Comparison of ENCODE assay signal across 8 cellular contexts in the genomic region with DNA sequence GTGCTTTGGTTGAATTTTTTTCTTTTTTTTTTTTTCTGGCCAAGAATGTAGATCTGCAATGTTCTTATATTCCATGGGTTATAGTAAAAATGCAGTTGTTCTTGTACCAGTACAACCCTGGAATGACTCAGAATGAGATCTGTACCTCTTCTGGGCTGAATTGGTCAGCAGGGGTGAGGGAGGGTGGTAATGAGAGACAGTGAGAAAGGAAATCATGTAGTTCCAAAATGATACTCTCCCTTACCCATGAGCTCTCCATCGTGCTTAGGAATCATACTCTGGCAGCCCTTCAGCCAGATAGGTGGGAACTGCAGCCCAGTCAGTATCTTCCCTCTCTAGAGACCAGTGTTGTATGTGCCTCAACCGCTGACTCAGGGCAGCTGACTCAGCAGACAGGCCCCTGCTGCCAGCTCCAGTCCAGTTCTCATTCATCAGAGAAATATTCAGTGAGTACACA. TPM values are rescaled to one million over a fixed set of nuclear protein-coding genes. Genes with fewer than 3 reads are reported as not detected.
DNase-seq lines count a peak whose midpoint lies in the region; ATAC-seq, FAIRE-seq and TF ChIP-seq lines count a peak whose summit lies in the region.

No MANE protein-coding gene starts in this region.

- ATAC-seq in thoracic aorta (ENCODE audit: insufficient number of reproducible peaks, low FRiP score, low read depth), result no peak

- TF ChIP-seq CTCF in astrocyte (IDR thresholded peaks at IDR 0.05; ENCODE audit: insufficient read depth, low read depth, low read length), result no peak
- TF ChIP-seq CTCF in thoracic aorta (IDR thresholded peaks at IDR 0.05), result no peak
- no peak for TF ChIP-seq CTCF in spleen (IDR thresholded peaks at IDR 0.05 in 8 of 11, conservative IDR thresholded peaks at IDR 0.05 in 3 of 11)
- TF ChIP-seq CTCF in endothelial cell (IDR thresholded peaks at IDR 0.05; ENCODE audit: unreplicated experiment), result no peak

- peaks cover 58% of the 10 kb centered on the region for H3K27me3 Mint-ChIP-seq in activated naive CD4-positive, alpha-beta T cell treated with anti-CD3 and anti-CD28 coated beads, Interleukin-2, amount 10 ng/mL, durations not matched to agents 7 days and 5 days
- H3K27me3 Mint-ChIP-seq in astrocyte (ENCODE audit: low read depth, unreplicated experiment), result no peaks in the 10 kb centered on the region
- peaks cover 12% of the 10 kb centered on the region for H3K27me3 Mint-ChIP-seq in endothelial cell (ENCODE audit: unreplicated experiment)

- no peak overlapping the region for H3K4me3 Mint-ChIP-seq in activated naive CD4-positive, alpha-beta T cell treated with anti-CD3 and anti-CD28 coated beads, Interleukin-2, amount 10 ng/mL, durations not matched to agents 7 days and 5 days
- H3K4me3 Mint-ChIP-seq in astrocyte (ENCODE audit: unreplicated experiment) (peak overlapping the region; percentile 25), endothelial cell (ENCODE audit: unreplicated experiment) (no peak overlapping the region)

- H3K36me3 Mint-ChIP-seq in activated naive CD4-positive, alpha-beta T cell treated with anti-CD3 and anti-CD28 coated beads, Interleukin-2, amount 10 ng/mL, durations not matched to agents 7 days and 5 days, result no peaks in the 10 kb centered on the region
- H3K36me3 Mint-ChIP-seq in astrocyte (ENCODE audit: low read depth, unreplicated experiment) (peaks cover 3% of the 10 kb centered on the region), endothelial cell (ENCODE audit: low read depth, unreplicated experiment) (no peaks in the 10 kb centered on the region)

- no peak overlapping the region for H3K27ac Mint-ChIP-seq in activated naive CD4-positive, alpha-beta T cell treated with anti-CD3 and anti-CD28 coated beads, Interleukin-2, amount 10 ng/mL, durations not matched to agents 7 days and 5 days
- H3K27ac Mint-ChIP-seq in astrocyte (ENCODE audit: unreplicated experiment) (peak overlapping the region; percentile 93), endothelial cell (ENCODE audit: unreplicated experiment) (no peak overlapping the region)

- H3K4me3 ChIP-seq in astrocyte (ENCODE audit: insufficient read depth, low read depth, low read length), result no peak overlapping the region
- no peak overlapping the region for H3K4me3 ChIP-seq in thoracic aorta
- no peak overlapping the region for H3K4me3 ChIP-seq in spleen

- no peak for TF ChIP-seq POLR2A in spleen (IDR thresholded peaks at IDR 0.05)

- no peaks in the 10 kb centered on the region for H3K9me3 Mint-ChIP-seq in activated naive CD4-positive, alpha-beta T cell treated with anti-CD3 and anti-CD28 coated beads, Interleukin-2, amount 10 ng/mL, durations not matched to agents 7 days and 5 days
- H3K9me3 Mint-ChIP-seq in astrocyte (ENCODE audit: unreplicated experiment) (no peaks in the 10 kb centered on the region), endothelial cell (ENCODE audit: unreplicated experiment) (no peaks in the 10 kb centered on the region)

- WGBS in spleen, 5 donors, result 54 to 77% (median 66%) methylated on average over 2 of the region's 2 CpGs

- H2AFZ ChIP-seq in astrocyte (ENCODE audit: low read depth, low read length), result no peak overlapping the region

- peaks cover 27% of the 10 kb centered on the region for H3K79me2 ChIP-seq in astrocyte (ENCODE audit: insufficient read depth, low read length)

- DNase-seq in activated naive CD4-positive, alpha-beta T cell treated with Interleukin-2 at 50 U/mL for 16 hours, result peak; percentile 5
- DNase-seq in activated naive CD4-positive, alpha-beta T cell treated with anti-CD3 and anti-CD28 coated beads, Interleukin-2, amount 10 ng/mL, durations not matched to agents 7 days and 5 days, result no peak
- DNase-seq in astrocyte (ENCODE audit: low read depth) (peak; percentile 95), iris pigment epithelial cell (ENCODE audit: low read depth) (peak; percentile 95), thoracic aorta (ENCODE audit: low spot score) (peak; percentile 59), spleen (no peak), endothelial cell (ENCODE audit: low spot score) (no peak), HuH-7.5 (ENCODE audit: low spot score) (no peak)

- FAIRE-seq in astrocyte (lab: Jason Lieb, UNC), result peak; percentile 88

- H3K9ac ChIP-seq in astrocyte (ENCODE audit: low read length), result peak overlapping the region; percentile 60

- no peaks in the 10 kb centered on the region for H3K9me3 ChIP-seq in astrocyte (ENCODE audit: insufficient read depth, low read depth, low read length)
- H3K9me3 ChIP-seq in thoracic aorta, result no peaks in the 10 kb centered on the region
- no peaks in the 10 kb centered on the region for H3K9me3 ChIP-seq in spleen

- H3K27me3 ChIP-seq in astrocyte (ENCODE audit: insufficient read depth, low read length), result no peaks in the 10 kb centered on the region
- no peaks in the 10 kb centered on the region for H3K27me3 ChIP-seq in thoracic aorta (replicated peaks; ENCODE audit: insufficient read depth)
- H3K27me3 ChIP-seq in spleen (replicated peaks in 1 of 7), result peaks cover 0 to 61% (median 26%) of the 10 kb centered on the region in 7 donors

- no peaks in the 10 kb centered on the region for H4K20me1 ChIP-seq in astrocyte (ENCODE audit: insufficient read depth, low read length)

- H3K27ac ChIP-seq in astrocyte (ENCODE audit: low read depth, low read length) (peak overlapping the region; percentile 74), thoracic aorta (peak overlapping the region in 1 of 2 donors; percentile 99), spleen (no peak overlapping the region)

- intact Hi-C loops in spleen (cut with DNase I; ENCODE audit: low total_unique reads), result no loop called here

- H3K4me1 Mint-ChIP-seq in activated naive CD4-positive, alpha-beta T cell treated with anti-CD3 and anti-CD28 coated beads, Interleukin-2, amount 10 ng/mL, durations not matched to agents 7 days and 5 days, result peaks cover 23% of the 10 kb centered on the region
- H3K4me1 Mint-ChIP-seq in astrocyte (ENCODE audit: low read depth, unreplicated experiment) (peaks cover 61% of the 10 kb centered on the region), endothelial cell (ENCODE audit: unreplicated experiment) (peaks cover 11% of the 10 kb centered on the region)

- H3K4me2 ChIP-seq in astrocyte (ENCODE audit: low read length), result peak overlapping the region; percentile 66

- CTCF ChIA-PET in activated naive CD4-positive, alpha-beta T cell treated with anti-CD3 and anti-CD28 coated beads, Interleukin-2, amount 10 ng/mL, durations not matched to agents 7 days and 5 days (lab: Charles Lee), result interaction anchor here (0.6 to 2.4 kb wide), 3 partner anchors 14 to 153 kb away, joined by 3 to 9 read pairs (median 3); no protein-coding TSS in a partner anchor

- H3K4me1 ChIP-seq in astrocyte (ENCODE audit: insufficient read depth, low read length), result peaks cover 36% of the 10 kb centered on the region
- peaks cover 5 to 31% of the 10 kb centered on the region in 2 donors for H3K4me1 ChIP-seq in thoracic aorta (ENCODE audit: control insufficient read depth in 1 of 2, low read depth in 2 of 2)
- H3K4me1 ChIP-seq in spleen, result peaks cover 0 to 44% (median 27%) of the 10 kb centered on the region in 6 donors

- H3K36me3 ChIP-seq in astrocyte (ENCODE audit: insufficient read depth, low read length), result no peaks in the 10 kb centered on the region
- no peaks in the 10 kb centered on the region for H3K36me3 ChIP-seq in thoracic aorta
- H3K36me3 ChIP-seq in spleen, result no peaks in the 10 kb centered on the region

RNA-seq across cellular contexts. Expression of gene GLIS3, which starts 2.1 kb away (rescaled TPM):
- total RNA-seq in astrocyte (78.4 and 81.9 TPM in 2 replicates), thoracic aorta (100 to 1,000 TPM in 1 of 2 donors, 10 to 100 TPM in 1; 40.8 to 104 TPM), spleen (10 to 100 TPM; 17.3 to 54.4 (median 26.1) TPM), endothelial cell (ENCODE audit: unreplicated experiment) (2.8 TPM)
- 1 to 10 TPM in 1 of 3 donors, under 1 TPM in 2; 0.65 to 2.0 (median 0.83) TPM for polyA plus RNA-seq in spleen

Comparison
In these comparisons a context has a peak if more than half of its experiments do, and no peak if none do; other contexts are left out.
1. DNase-seq: peak in activated naive CD4-positive, alpha-beta T cell treated with Interleukin-2 at 50 U/mL for 16 hours (single experiment), astrocyte (single experiment), iris pigment epithelial cell (single experiment) and thoracic aorta (single experiment); none in activated naive CD4-positive, alpha-beta T cell treated with anti-CD3 and anti-CD28 coated beads, Interleukin-2, amount 10 ng/mL, durations not matched to agents 7 days and 5 days (single experiment), spleen (single experiment), endothelial cell (single experiment) and HuH-7.5 (single experiment).